8 cellular contexts compared by ENCODE assay signal in the genomic region with DNA sequence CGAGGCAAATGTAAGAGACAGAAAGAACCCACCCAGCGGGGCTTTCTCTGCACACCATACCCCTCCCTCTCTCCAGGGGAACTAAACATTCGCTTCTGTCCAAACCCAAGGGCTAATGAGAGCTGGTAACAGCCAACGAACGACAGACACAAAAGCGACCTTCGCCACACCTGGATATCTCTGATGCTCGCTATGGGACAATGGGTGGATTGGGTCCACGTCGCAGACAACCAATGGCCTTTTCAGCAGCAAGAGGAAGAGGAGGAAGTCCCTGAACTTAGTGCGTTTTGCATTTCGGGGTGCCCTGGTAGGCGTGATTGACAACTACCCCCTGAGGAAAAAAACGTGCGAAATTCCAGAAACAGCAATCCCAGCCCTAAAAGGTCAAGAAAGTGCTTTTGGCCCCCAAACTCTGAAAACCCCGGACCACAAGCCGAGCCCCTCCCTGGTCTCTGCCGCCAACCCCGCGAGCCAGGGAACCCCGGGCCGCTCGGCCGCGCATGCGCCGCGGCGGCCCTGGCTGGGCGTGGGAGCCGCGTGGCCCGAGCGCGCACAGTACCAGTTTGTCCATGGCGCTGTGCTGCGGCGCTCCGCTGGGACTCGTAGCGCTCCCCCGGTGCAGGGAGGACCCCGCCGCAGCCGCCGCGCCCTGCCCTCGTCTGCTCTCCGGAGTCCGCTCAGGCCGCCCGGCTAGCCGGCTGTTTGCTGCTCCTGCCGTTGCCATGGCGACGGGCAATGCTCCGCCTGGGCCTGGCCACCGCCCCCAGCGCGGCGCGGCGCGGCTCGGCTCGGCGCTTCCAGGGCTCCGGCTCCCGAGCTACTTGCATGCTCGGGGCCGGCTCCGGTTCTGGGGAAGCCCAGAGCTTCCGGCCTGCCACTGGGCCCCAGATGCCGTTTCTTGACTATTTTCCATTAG.
DNase-seq lines count a peak whose midpoint lies in the region; ATAC-seq and TF ChIP-seq lines count a peak whose summit lies in the region.

No MANE protein-coding gene starts in this region.

- H3K9me3 Mint-ChIP-seq in activated CD4-positive, alpha-beta T cell treated with anti-CD3 and anti-CD28 coated beads, Interleukin-2, amount 10 ng/mL, durations not matched to agents 24 days and 14 days: no peaks in the 10 kb centered on the region

- TF ChIP-seq EP300 in SK-N-SH (IDR thresholded peaks at IDR 0.05; ENCODE audit: borderline replicate concordance in 1 of 2, low read depth in 1 of 2, low read length in 1 of 2): no peak

- TF ChIP-seq CTCF in SK-N-SH (IDR thresholded peaks at IDR 0.05) (0 out of 2 replicates have a peak, but pooled peaks have one; percentile 10), cardiac fibroblast (IDR thresholded peaks at IDR 0.05; ENCODE audit: low read depth, low read length) (no peak)

- no peaks in the 10 kb centered on the region for H3K27me3 ChIP-seq in SK-N-SH (ENCODE audit: insufficient read depth)

- peaks cover 21% of the 10 kb centered on the region for H3F3A ChIP-seq in SK-N-SH (replicated peaks; ENCODE audit: insufficient read depth)

- H3K9ac ChIP-seq in SK-N-SH: peak overlapping the region; percentile 75

- peak overlapping the region; percentile 98 for H2AFZ ChIP-seq in SK-N-SH (ENCODE audit: low read depth)

- peak; percentile 81 for DNase-seq in activated CD4-positive, alpha-beta T cell treated with anti-CD3 and anti-CD28 coated beads, Interleukin-2, amount 10 ng/mL, durations not matched to agents 24 days and 14 days
- DNase-seq in activated CD4-positive, alpha-beta T cell treated with anti-CD3 and anti-CD28 coated beads for 1 hour: no peak
- DNase-seq in NCI-H1048 (lab: John Stamatoyannopoulos, UW): peak; percentile 84
- DNase-seq in SK-N-SH: peak; percentile 93
- peak; percentile 88 to 91 for DNase-seq in cardiac fibroblast (ENCODE audit: low read depth in 2 of 2)
- DNase-seq in iPS-NIHi7 (ENCODE audit: extremely low spot score): peak; percentile 92
- DNase-seq in skeletal muscle cell (ENCODE audit: low read depth): no peak

- no peaks in the 10 kb centered on the region for H4K20me1 ChIP-seq in SK-N-SH (ENCODE audit: insufficient read depth)

- ATAC-seq in HG02610 (IDR thresholded peaks at IDR 0.05; ENCODE audit: unreplicated experiment): peak; percentile 94

- peak overlapping the region; percentile 86 for H3K4me2 ChIP-seq in SK-N-SH

- CTCF ChIA-PET in SK-N-SH (lab: Yijun Ruan, JAX): interaction anchor here (0.6 to 2.2 kb wide), 4 partner anchors 98 to 633 kb away, joined by 3 to 10 read pairs (median 3); no protein-coding TSS in a partner anchor

- no peaks in the 10 kb centered on the region for H3K9me3 ChIP-seq in SK-N-SH

- H3K36me3 Mint-ChIP-seq in activated CD4-positive, alpha-beta T cell treated with anti-CD3 and anti-CD28 coated beads, Interleukin-2, amount 10 ng/mL, durations not matched to agents 24 days and 14 days (ENCODE audit: low read depth): no peaks in the 10 kb centered on the region

- H3K27ac ChIP-seq in SK-N-SH (ENCODE audit: low read depth in 2 of 2, low read length in 1 of 2): peak overlapping the region; percentile 79 to 80

- no peaks in the 10 kb centered on the region for H3K79me2 ChIP-seq in SK-N-SH (ENCODE audit: insufficient read depth)

- H3K4me3 ChIP-seq in SK-N-SH (ENCODE audit: low read depth in 2 of 2, low read length in 1 of 2) (peak overlapping the region; percentile 57 to 62), cardiac fibroblast (replicated peaks in 1 of 2; ENCODE audit: low read depth in 2 of 2, low read length in 2 of 2) (peak overlapping the region; percentile 62 to 72), skeletal muscle cell (ENCODE audit: low read depth, low read length) (peak overlapping the region; percentile 60)

- H3K36me3 ChIP-seq in SK-N-SH (replicated peaks in 1 of 2; ENCODE audit: control insufficient read depth in 1 of 2, insufficient read depth in 2 of 2, low read length in 1 of 2): no peaks in the 10 kb centered on the region

- WGBS in SK-N-SH (ENCODE audit: low lambda C conversion rate): 0% methylated on average over 18 of the region's 74 CpGs

- peaks cover 23% of the 10 kb centered on the region for H3K27me3 Mint-ChIP-seq in activated CD4-positive, alpha-beta T cell treated with anti-CD3 and anti-CD28 coated beads, Interleukin-2, amount 10 ng/mL, durations not matched to agents 24 days and 14 days

- H3K4me1 ChIP-seq in SK-N-SH (ENCODE audit: control insufficient read depth in 1 of 2, insufficient read depth in 2 of 2, low read depth in 1 of 2, low read length in 1 of 2): no peaks in the 10 kb centered on the region; a peak in 2 of 4 replicates

- peak overlapping the region; percentile 79 for H3K4me3 Mint-ChIP-seq in activated CD4-positive, alpha-beta T cell treated with anti-CD3 and anti-CD28 coated beads, Interleukin-2, amount 10 ng/mL, durations not matched to agents 24 days and 14 days

- intact Hi-C loops in activated CD4-positive, alpha-beta T cell treated with anti-CD3 and anti-CD28 coated beads, Interleukin-2, amount 10 ng/mL, durations not matched to agents 24 days and 14 days (cut with micrococcal nuclease): no loop called here

- POLR2A ChIA-PET in SK-N-SH (lab: Yijun Ruan, JAX): no interaction called here

- no peak overlapping the region for H3K27ac Mint-ChIP-seq in activated CD4-positive, alpha-beta T cell treated with anti-CD3 and anti-CD28 coated beads, Interleukin-2, amount 10 ng/mL, durations not matched to agents 24 days and 14 days

- no peak for TF ChIP-seq RAD21 in SK-N-SH (IDR thresholded peaks at IDR 0.05; ENCODE audit: low read length)

- peaks cover 7% of the 10 kb centered on the region for H3K4me1 Mint-ChIP-seq in activated CD4-positive, alpha-beta T cell treated with anti-CD3 and anti-CD28 coated beads, Interleukin-2, amount 10 ng/mL, durations not matched to agents 24 days and 14 days

- H3K9me2 ChIP-seq in SK-N-SH: no peaks in the 10 kb centered on the region

TF ChIP-seq in SK-N-SH, 30 proteins besides CTCF, POLR2A, EP300 and RAD21 (continues in another document):
- no peak for TF ChIP-seq MEF2A (IDR thresholded peaks at IDR 0.05; ENCODE audit: borderline replicate concordance, low read depth)
- TF ChIP-seq REST (IDR thresholded peaks at IDR 0.05; ENCODE audit: low read depth, low read length): peak; percentile 3; the same call in 1 of the 2 replicates
- TF ChIP-seq EZH2phosphoT487 (IDR thresholded peaks at IDR 0.05; ENCODE audit: borderline replicate concordance, low read depth): no peak
- peak; percentile 84; the same call in 1 of the 2 replicates for TF ChIP-seq SIN3A (IDR thresholded peaks at IDR 0.05; ENCODE audit: borderline replicate concordance, low read depth, low read length)
- TF ChIP-seq CHD2 (IDR thresholded peaks at IDR 0.05; ENCODE audit: low read length, partially characterized antibody): no peak
- no peak for TF ChIP-seq FOSL2 (IDR thresholded peaks at IDR 0.05; ENCODE audit: borderline replicate concordance, low read depth)
- TF ChIP-seq FOXJ3 (CRISPR knock-in tag; IDR thresholded peaks at IDR 0.05): no peak
- TF ChIP-seq FOXM1 (IDR thresholded peaks at IDR 0.05; ENCODE audit: low read depth): no peak
- TF ChIP-seq RCOR1 (IDR thresholded peaks at IDR 0.05; ENCODE audit: low read length): no peak
- peak; percentile 96 for TF ChIP-seq MXI1 (IDR thresholded peaks at IDR 0.05; ENCODE audit: low read depth, low read length)
- TF ChIP-seq NFIC (IDR thresholded peaks at IDR 0.05; ENCODE audit: borderline replicate concordance): no peak
- no peak for TF ChIP-seq GABPA (IDR thresholded peaks at IDR 0.05; ENCODE audit: low read depth)
- no peak for TF ChIP-seq USF1 (IDR thresholded peaks at IDR 0.05; ENCODE audit: borderline replicate concordance, low read depth)
- TF ChIP-seq, protein P1, sequence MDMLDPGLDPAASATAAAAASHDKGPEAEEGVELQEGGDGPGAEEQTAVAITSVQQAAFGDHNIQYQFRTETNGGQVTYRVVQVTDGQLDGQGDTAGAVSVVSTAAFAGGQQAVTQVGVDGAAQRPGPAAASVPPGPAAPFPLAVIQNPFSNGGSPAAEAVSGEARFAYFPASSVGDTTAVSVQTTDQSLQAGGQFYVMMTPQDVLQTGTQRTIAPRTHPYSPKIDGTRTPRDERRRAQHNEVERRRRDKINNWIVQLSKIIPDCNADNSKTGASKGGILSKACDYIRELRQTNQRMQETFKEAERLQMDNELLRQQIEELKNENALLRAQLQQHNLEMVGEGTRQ (IDR thresholded peaks at IDR 0.05; ENCODE audit: borderline replicate concordance, low read depth, low read length): no peak

Comparison
In these comparisons a context has a peak if more than half of its experiments do, and no peak if none do; other contexts are left out.
1. DNase-seq: peak in activated CD4-positive, alpha-beta T cell treated with anti-CD3 and anti-CD28 coated beads, Interleukin-2, amount 10 ng/mL, durations not matched to agents 24 days and 14 days (single experiment), NCI-H1048 (single experiment), SK-N-SH (single experiment), cardiac fibroblast (2 of 2) and iPS-NIHi7 (single experiment); none in activated CD4-positive, alpha-beta T cell treated with anti-CD3 and anti-CD28 coated beads for 1 hour (single experiment) and skeletal muscle cell (single experiment).
2. Peak in every context shown above with its lines, with median percentiles within 50 percentile points of each other: H3K4me3 ChIP-seq.